ENCODE assay signal across 18 cellular contexts in the genomic region with DNA sequence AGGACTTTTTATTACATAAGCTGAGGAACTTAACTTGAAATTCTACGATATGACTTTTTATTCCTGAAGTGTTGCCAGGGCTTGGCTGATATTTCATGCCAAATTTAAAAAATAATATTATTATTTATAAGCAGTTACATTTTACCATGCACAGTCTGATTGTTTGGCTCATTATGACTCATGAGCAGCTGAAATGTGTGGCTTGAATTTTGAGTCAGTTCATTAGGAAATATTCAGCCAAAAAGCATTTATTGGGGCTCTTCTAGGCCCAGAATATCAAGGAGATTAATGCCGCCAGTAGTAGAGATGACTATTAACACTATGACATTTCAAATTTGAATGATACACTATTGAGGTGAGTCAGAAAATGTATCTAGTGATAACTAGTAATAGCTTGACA.
DNase-seq lines count a peak whose midpoint lies in the region; ATAC-seq and TF ChIP-seq lines count a peak whose summit lies in the region.
"Had no signal": no experiment of that assay in that cellular context is flagged by ENCODE, and none has a peak within 500 bp of the region (broad histone marks: within the 10 kb centered on the region; RNA-seq: fewer than 3 reads in every experiment).

No MANE protein-coding gene starts in this region.

- peak overlapping the region; percentile 4; the same call in 1 of the 2 replicates for H3K27ac Mint-ChIP-seq in HFFc6
- H3K27ac Mint-ChIP-seq: CD4-positive, alpha-beta T cell had no signal

- H3K9me3 Mint-ChIP-seq in HFFc6, result no peaks in the 10 kb centered on the region
- H3K9me3 Mint-ChIP-seq: CD4-positive, alpha-beta T cell had no signal

- H3K4me3 ChIP-seq in epithelial cell of esophagus (ENCODE audit: low read length) (no peak overlapping the region), coronary artery (no peak overlapping the region)

- peak; percentile 68 for ATAC-seq in omental fat pad (ENCODE audit: low FRiP score)
- no peak for ATAC-seq in HG03439 (IDR thresholded peaks at IDR 0.05; ENCODE audit: unreplicated experiment)

- no peak overlapping the region for H3K27ac ChIP-seq in coronary artery
- H3K27ac ChIP-seq: HL-60, KMS-11 had no signal

- no peak overlapping the region for H3K4me3 Mint-ChIP-seq in HFFc6
- H3K4me3 Mint-ChIP-seq: CD4-positive, alpha-beta T cell had no signal

- peaks cover 82% of the 10 kb centered on the region for H3K4me1 Mint-ChIP-seq in HFFc6 (ENCODE audit: low read depth)

- no peaks in the 10 kb centered on the region; the same call in 1 of the 2 replicates for H3K36me3 Mint-ChIP-seq in HFFc6 (ENCODE audit: low read depth)

- TF ChIP-seq CTCF in HFFc6 (IDR thresholded peaks at IDR 0.05) (no peak), epithelial cell of esophagus (IDR thresholded peaks at IDR 0.05; ENCODE audit: insufficient read depth, low read depth, low read length, missing control alignments) (no peak), omental fat pad (IDR thresholded peaks at IDR 0.05) (no peak), coronary artery (IDR thresholded peaks at IDR 0.05) (no peak)

- peak; percentile 48 for DNase-seq in EH (ENCODE audit: low read depth)
- no peak for DNase-seq in HFFc6
- DNase-seq in epithelial cell of esophagus (ENCODE audit: low read depth), result peak; percentile 8
- DNase-seq in omental fat pad (ENCODE audit: low spot score), result no peak
- DNase-seq in coronary artery (ENCODE audit: low spot score), result no peak
- no peak for DNase-seq in NCI-H2227 treated with DMSO at 0.1 percent for 48 hours (lab: John Stamatoyannopoulos, UW)
- DNase-seq: CD4-positive, alpha-beta T cell; DMS153; MM.1S; NCI-H1092 treated with DMSO at 0.1 percent for 48 hours; NCI-H2081; NCI-H2171 treated with DMSO at 0.1 percent for 48 hours; NCI-H446 treated with DMSO at 0.1 percent for 48 hours; SHP77 treated with DMSO at 0.1 percent for 48 hours; SK-N-SH had no signal

- H3K27me3 Mint-ChIP-seq in HFFc6 (ENCODE audit: insufficient read depth), result peaks cover 4% of the 10 kb centered on the region

Comparison
In these comparisons a context has a peak if more than half of its experiments do, and no peak if none do; other contexts are left out.
1. DNase-seq: peak in EH (single experiment) and epithelial cell of esophagus (single experiment); none in HFFc6 (single experiment), omental fat pad (single experiment), coronary artery (single experiment) and NCI-H2227 treated with DMSO at 0.1 percent for 48 hours (single experiment).